Comparison of ENCODE assay signal across 8 cellular contexts in the genomic region with DNA sequence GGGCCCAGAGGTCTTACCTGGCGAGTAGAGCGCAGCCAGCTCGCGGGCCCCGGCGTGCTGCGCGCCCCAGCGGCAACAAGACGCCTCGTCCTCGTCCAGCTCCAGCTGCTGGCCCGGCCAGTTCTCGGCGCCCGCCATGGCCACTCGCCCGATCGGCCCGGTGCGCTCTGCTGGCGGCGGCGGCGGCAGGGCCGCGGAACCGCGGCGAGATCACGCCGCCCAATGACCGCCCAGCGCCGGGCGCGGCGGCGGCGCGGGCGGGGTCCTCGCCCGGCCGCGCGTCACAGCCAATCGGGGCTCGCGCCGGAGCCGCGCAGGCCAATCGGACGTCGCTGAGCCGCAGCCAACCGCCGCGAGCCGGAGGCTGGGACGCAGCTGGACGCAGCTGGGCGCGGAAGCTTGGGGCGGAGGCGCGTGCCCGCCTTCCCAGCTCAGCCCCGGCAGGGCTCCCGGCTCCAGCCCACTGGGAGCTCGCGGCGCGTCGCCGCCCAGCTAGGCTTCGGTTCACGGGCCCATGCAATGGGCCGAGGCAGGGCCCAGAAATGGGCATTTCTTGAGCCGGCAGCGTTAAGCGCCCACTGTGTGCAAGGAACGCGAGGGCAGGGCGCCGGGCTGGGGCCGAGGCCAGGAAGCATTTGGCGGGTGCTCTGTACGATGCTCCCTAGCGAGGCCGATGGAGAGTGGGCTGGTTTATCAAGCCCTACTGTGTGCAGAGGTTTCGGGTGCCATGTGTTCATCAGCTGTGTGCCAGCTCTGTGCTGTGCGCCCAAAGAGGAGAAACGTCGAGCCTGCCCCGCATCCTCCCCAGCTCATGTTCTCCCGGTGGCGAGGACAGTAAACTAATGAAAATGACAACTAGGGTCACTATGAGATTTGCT. TPM values are rescaled to one million over a fixed set of nuclear protein-coding genes. Genes with fewer than 3 reads are reported as not detected.
A peak's percentile ranks its signal among the peaks of the same experiment; 100 is the strongest.
DNase-seq lines count a peak whose midpoint lies in the region; ATAC-seq and TF ChIP-seq lines count a peak whose summit lies in the region.

A gene (minus strand): TSS at position 224 of the 878 bp plus-strand sequence. CDS start 86 bp downstream, at position 138.

- H3K27ac ChIP-seq in HEK293 (ENCODE audit: extremely low read depth, low read depth, low read length): peak within 1 kb of the TSS; percentile 83
- H3K27ac ChIP-seq in ovary: peak within 1 kb of the TSS; percentile 13 to 53
- peak within 1 kb of the TSS; percentile 90 for H3K27ac ChIP-seq in thymus (ENCODE audit: low read depth)

- H3K9me3 Mint-ChIP-seq in activated naive CD4-positive, alpha-beta T cell treated with anti-CD3 and anti-CD28 coated beads, Interleukin-2, amount 50 U/mL, for 72 hours: no peaks in the 10 kb centered on the region

- H3K9me3 ChIP-seq in HEK293 (ENCODE audit: control insufficient read depth, insufficient read depth, low read depth, low read length) (no peaks in the 10 kb centered on the region), ovary (no peaks in the 10 kb centered on the region), thymus (ENCODE audit: control insufficient read depth) (no peaks in the 10 kb centered on the region)

- DNase-seq in GM03348 (ENCODE audit: low spot score) (peak; percentile 99), MV-4-11 (lab: John Stamatoyannopoulos, UW) (peak; percentile 76), SKM-1 (lab: John Stamatoyannopoulos, UW; ENCODE audit: unreplicated experiment) (peak; percentile 67), glomerular visceral epithelial cell (ENCODE audit: extremely low spot score) (peak; percentile 94), ovary (peak; percentile 90 to 95 (median 93))
- DNase-seq in activated naive CD4-positive, alpha-beta T cell treated with anti-CD3 and anti-CD28 coated beads, Interleukin-2, amount 50 U/mL, for 72 hours (ENCODE audit: low spot score in 2 of 2): peak; percentile 82 to 91

- ATAC-seq in activated naive CD4-positive, alpha-beta T cell treated with anti-CD3 and anti-CD28 coated beads, Interleukin-2, amount 50 U/mL, for 72 hours: peak; percentile 99

- peak within 1 kb of the TSS; percentile 90 to 93 for H3K27ac Mint-ChIP-seq in activated naive CD4-positive, alpha-beta T cell treated with anti-CD3 and anti-CD28 coated beads, Interleukin-2, amount 50 U/mL, for 72 hours

- POLR2A ChIA-PET in HEK293 (lab: Yijun Ruan, JAX): interaction anchor here (0.9 to 2.5 kb wide), 10 partner anchors 9 to 203 kb away, joined by 3 to 26 read pairs (median 8); no protein-coding TSS in a partner anchor

- TF ChIP-seq EP300 in ovary (IDR thresholded peaks at IDR 0.05): no peak

- H3K4me3 ChIP-seq in HEK293 (ENCODE audit: low read depth, low read length) (peak within 1 kb of the TSS; percentile 83), ovary (peak within 1 kb of the TSS; percentile 51), thymus (ENCODE audit: low read length) (peak within 1 kb of the TSS; percentile 75)

- intact Hi-C loops in ovary (cut with DNase I): loop anchor here in 1 of 4 donors (10.0 kb wide), 1 partner anchor 169 kb away; a partner anchor contains a TSS

- H3K4me1 ChIP-seq in HEK293 (ENCODE audit: control insufficient read depth, insufficient read depth, low read length) (peaks cover 4% of the 10 kb centered on the region; the same call in 1 of the 2 replicates), ovary (ENCODE audit: insufficient read depth) (peaks cover 10% of the 10 kb centered on the region), thymus (ENCODE audit: control insufficient read depth, insufficient read depth, low read length) (peaks cover 16% of the 10 kb centered on the region)

- 1 to 4% (median 3%) methylated on average over 44 to 99 of the region's 99 CpGs for WGBS in ovary, 3 donors
- 4% methylated on average over 99 of the region's 99 CpGs for WGBS in thymus

- peaks cover 8 to 11% of the 10 kb centered on the region in 2 donors for H3K36me3 Mint-ChIP-seq in activated naive CD4-positive, alpha-beta T cell treated with anti-CD3 and anti-CD28 coated beads, Interleukin-2, amount 50 U/mL, for 72 hours

- H3K36me3 ChIP-seq in HEK293 (ENCODE audit: control insufficient read depth in 2 of 2, insufficient read depth in 1 of 2, low read length in 2 of 2): peaks cover 0 to 29% of the 10 kb centered on the region in 2 experiments; a peak in 2 of 3 replicates
- no peaks in the 10 kb centered on the region for H3K36me3 ChIP-seq in ovary
- peaks cover 11% of the 10 kb centered on the region for H3K36me3 ChIP-seq in thymus (ENCODE audit: control insufficient read depth, insufficient read depth)

- TF ChIP-seq POLR2A in ovary (IDR thresholded peaks at IDR 0.05): peak; percentile 65

- H3K27me3 ChIP-seq in ovary (no peaks in the 10 kb centered on the region), thymus (ENCODE audit: control insufficient read depth, insufficient read depth) (no peaks in the 10 kb centered on the region)

- TF ChIP-seq CTCF in HEK293 (tag by site-specific recombination; IDR thresholded peaks at IDR 0.05): peak; percentile 45; the same call in 1 of the 2 replicates
- peak in 2 of 3 donors; percentile 14 to 17 for TF ChIP-seq CTCF in ovary (IDR thresholded peaks at IDR 0.05)

- CTCF ChIA-PET in HEK293 (lab: Yijun Ruan, JAX): interaction anchor here (0.7 to 3.8 kb wide), 16 partner anchors 10 to 599 kb away, joined by 3 to 44 read pairs (median 4); no protein-coding TSS in a partner anchor

TF ChIP-seq in HEK293, 187 proteins besides CTCF, POLR2A, EP300 and RAD21 (continues in another document):
- TF ChIP-seq ZNF157 (tag by site-specific recombination; IDR thresholded peaks at IDR 0.05) (no peak), ZNF843 (tag by site-specific recombination; IDR thresholded peaks at IDR 0.05) (no peak), ZNF629 (tag by site-specific recombination; IDR thresholded peaks at IDR 0.05) (no peak; the same call in 1 of the 2 replicates), EGR2 (tag by site-specific recombination; IDR thresholded peaks at IDR 0.05; ENCODE audit: low read depth) (no peak; the same call in 1 of the 2 replicates), ZNF785 (tag by site-specific recombination; IDR thresholded peaks at IDR 0.05) (no peak), ZFP3 (tag by site-specific recombination; IDR thresholded peaks at IDR 0.05; ENCODE audit: low read depth) (no peak), YY2 (tag by site-specific recombination; IDR thresholded peaks at IDR 0.05) (no peak), ZNF530 (tag by site-specific recombination; IDR thresholded peaks at IDR 0.05; ENCODE audit: low read depth) (no peak), GLIS1 (tag by site-specific recombination; IDR thresholded peaks at IDR 0.05) (no peak), HOXA7 (CRISPR knock-in tag; IDR thresholded peaks at IDR 0.05; ENCODE audit: borderline replicate concordance) (no peak), ZFP37 (tag by site-specific recombination; IDR thresholded peaks at IDR 0.05) (no peak), ZNF140 (tag by site-specific recombination; IDR thresholded peaks at IDR 0.05) (no peak), MYNN (tag by site-specific recombination; IDR thresholded peaks at IDR 0.05; ENCODE audit: borderline replicate concordance) (no peak)
- TF ChIP-seq, protein P1, sequence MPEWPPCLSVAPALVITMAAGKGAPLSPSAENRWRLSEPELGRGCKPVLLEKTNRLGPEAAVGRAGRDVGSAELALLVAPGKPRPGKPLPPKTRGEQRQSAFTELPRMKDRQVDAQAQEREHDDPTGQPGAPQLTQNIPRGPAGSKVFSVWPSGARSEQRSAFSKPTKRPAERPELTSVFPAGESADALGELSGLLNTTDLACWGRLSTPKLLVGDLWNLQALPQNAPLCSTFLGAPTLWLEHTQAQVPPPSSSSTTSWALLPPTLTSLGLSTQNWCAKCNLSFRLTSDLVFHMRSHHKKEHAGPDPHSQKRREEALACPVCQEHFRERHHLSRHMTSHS (tag by site-specific recombination; IDR thresholded peaks at IDR 0.05): no peak

RNA-seq across cellular contexts. Expression of the gene that starts here (rescaled TPM):
- total RNA-seq in activated naive CD4-positive, alpha-beta T cell treated with anti-CD3 and anti-CD28 coated beads, Interleukin-2, amount 50 U/mL, for 72 hours: 10 to 100 TPM; 14.8 to 21.2 TPM
- 10 to 100 TPM in 6 of 7 donors, 1 to 10 TPM in 1; 7.5 to 18.2 (median 12.6) TPM for total RNA-seq in ovary
- polyA plus RNA-seq in ovary (10 to 100 TPM; 11.6 to 11.7 TPM), thymus (26.5 TPM)

Comparison
In these comparisons a context has a peak if more than half of its experiments do, and no peak if none do; other contexts are left out.
1. Peak in every context shown above with its lines: DNase-seq, ATAC-seq, H3K4me3 ChIP-seq and H3K27ac ChIP-seq.
2. H3K27ac ChIP-seq: peak in every context shown above with its lines; median percentile 90 in thymus; 83 in HEK293; 33 in ovary.